8 cellular contexts compared by ENCODE assay signal in the genomic region with DNA sequence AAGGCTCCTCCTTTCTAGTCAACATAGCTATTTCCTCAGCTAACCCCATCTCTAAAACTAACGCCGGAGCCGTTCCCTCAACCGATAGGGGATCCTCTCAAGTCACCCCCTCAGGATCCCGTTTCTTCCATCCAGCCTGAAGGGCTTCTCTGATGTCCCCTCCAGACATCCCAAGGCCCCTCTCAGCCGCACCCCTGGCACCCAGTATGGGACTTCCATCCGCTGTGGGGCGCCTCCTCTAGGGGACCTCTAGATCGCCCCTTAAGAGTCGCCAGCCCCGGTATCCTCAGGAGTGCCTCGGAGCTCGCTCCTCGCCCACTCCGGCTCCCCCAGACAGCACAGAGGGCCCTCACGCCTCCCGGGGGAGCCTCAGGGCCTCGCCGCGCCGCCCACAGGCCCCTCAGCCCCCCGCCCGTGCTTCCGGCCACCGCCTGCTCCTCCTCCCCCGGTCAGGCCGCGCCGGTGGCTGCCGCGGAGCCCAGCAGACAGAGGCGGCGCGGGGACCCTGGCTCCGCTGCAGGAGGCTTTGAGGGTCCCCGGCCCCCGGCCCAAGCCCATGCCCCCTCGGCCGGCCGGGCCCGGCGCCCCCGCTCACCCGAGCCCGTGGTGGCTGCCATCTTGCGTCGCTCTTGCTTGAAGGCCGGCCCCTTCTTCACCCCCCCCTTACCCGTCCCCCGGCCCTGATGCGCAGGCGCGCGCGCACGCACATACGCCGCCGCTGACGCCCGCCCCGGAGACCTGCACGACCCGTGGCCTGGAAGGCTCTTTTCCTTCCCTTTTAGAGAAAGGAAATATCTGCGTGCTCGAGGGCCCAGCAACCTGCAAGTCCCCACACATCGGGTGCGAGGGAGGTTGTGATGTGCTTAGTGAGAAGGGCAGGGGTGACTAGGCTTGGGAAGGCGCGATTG. TPM values are rescaled to one million over a fixed set of nuclear protein-coding genes. Genes with fewer than 3 reads are reported as not detected.
DNase-seq lines count a peak whose midpoint lies in the region; ATAC-seq and TF ChIP-seq lines count a peak whose summit lies in the region.

A gene (minus strand): TSS at position 639 of the 908 bp plus-strand sequence. CDS start 22 bp downstream, at position 617.

- WGBS in tibial nerve, 2 donors, result 0 to 1% methylated on average over 39 to 49 of the region's 70 CpGs

- DNase-seq in ELF-1 (ENCODE audit: low read depth, low spot score) (peak; percentile 83), HFFc6 (peak; percentile 63), NCI-H1436 (lab: John Stamatoyannopoulos, UW) (peak; percentile 79), T-cell (peak; percentile 76 to 89 (median 83)), adipocyte (ENCODE audit: low read depth) (peak; percentile 96), cardiac muscle cell (ENCODE audit: low read depth in 1 of 2, low spot score in 1 of 2) (peak; percentile 89 to 93), pons (ENCODE audit: low spot score) (peak; percentile 90), tibial nerve (ENCODE audit: low spot score in 2 of 2) (peak; percentile 83 to 84)

- H3K4me3 ChIP-seq in adipocyte (ENCODE audit: low read length) (peak within 1 kb of the TSS; percentile 96), cardiac muscle cell (peak within 1 kb of the TSS; percentile 98), tibial nerve (peak within 1 kb of the TSS; percentile 97 to 100 (median 98))

- peaks cover 1% of the 10 kb centered on the region for H3K36me3 ChIP-seq in adipocyte (ENCODE audit: control insufficient read depth, insufficient read depth, low read length, severe bottlenecking)
- no peaks in the 10 kb centered on the region for H3K36me3 ChIP-seq in cardiac muscle cell
- no peaks in the 10 kb centered on the region for H3K36me3 ChIP-seq in tibial nerve

- H3K9me3 Mint-ChIP-seq in HFFc6 (no peaks in the 10 kb centered on the region), T-cell (no peaks in the 10 kb centered on the region)

- H3K27ac Mint-ChIP-seq in HFFc6, result peak within 1 kb of the TSS; percentile 96
- H3K27ac Mint-ChIP-seq in T-cell, result peak within 1 kb of the TSS; percentile 95 to 97

- H3K27ac ChIP-seq in cardiac muscle cell (peak within 1 kb of the TSS; percentile 96), tibial nerve (peak within 1 kb of the TSS; percentile 99)

- H3K4me1 Mint-ChIP-seq in HFFc6 (ENCODE audit: low read depth), result peaks cover 75% of the 10 kb centered on the region
- peaks cover 80 to 85% (median 82%) of the 10 kb centered on the region in 3 donors for H3K4me1 Mint-ChIP-seq in T-cell

- TF ChIP-seq POLR2A in tibial nerve (IDR thresholded peaks at IDR 0.05), result peak; percentile 63 to 92

- CTCF ChIA-PET in T-cell (lab: Charles Lee), result interaction anchor here in 1 of 2 donors (0.6 to 1.9 kb wide), 4 partner anchors 9 to 41 kb away, joined by 3 to 9 read pairs (median 5); a partner anchor contains a TSS

- H3K4me1 ChIP-seq in adipocyte (ENCODE audit: control insufficient read depth, insufficient read depth, low read length) (peaks cover 60% of the 10 kb centered on the region), cardiac muscle cell (ENCODE audit: low read depth) (peaks cover 44% of the 10 kb centered on the region), tibial nerve (peaks cover 0 to 73% (median 43%) of the 10 kb centered on the region in 4 donors)

- H3K27me3 Mint-ChIP-seq in HFFc6 (ENCODE audit: insufficient read depth), result peaks cover 4% of the 10 kb centered on the region; the same call in 1 of the 2 replicates
- H3K27me3 Mint-ChIP-seq in T-cell, result no peaks in the 10 kb centered on the region

- TF ChIP-seq CTCF in HFFc6 (IDR thresholded peaks at IDR 0.05), result peak; percentile 72
- peak; percentile 42 for TF ChIP-seq CTCF in cardiac muscle cell (IDR thresholded peaks at IDR 0.05; ENCODE audit: low read depth, low read length)
- TF ChIP-seq CTCF in tibial nerve (IDR thresholded peaks at IDR 0.05), result peak in 4 of 5 experiments; percentile 28 to 43 (median 36)

- peak; percentile 48 to 89 for TF ChIP-seq EP300 in tibial nerve (IDR thresholded peaks at IDR 0.05)

- H3K27me3 ChIP-seq in adipocyte (replicated peaks; ENCODE audit: control insufficient read depth, insufficient read depth, low read length) (no peaks in the 10 kb centered on the region), cardiac muscle cell (no peaks in the 10 kb centered on the region), tibial nerve (no peaks in the 10 kb centered on the region)

- POLR2A ChIA-PET in T-cell (lab: Charles Lee), result interaction anchor here in 1 of 2 donors (0.6 to 0.7 kb wide), 2 partner anchors 15 to 42 kb away, joined by 3 to 7 read pairs; no protein-coding TSS in a partner anchor

- H3K9me3 ChIP-seq in adipocyte (ENCODE audit: control insufficient read depth, low read length) (no peaks in the 10 kb centered on the region), cardiac muscle cell (ENCODE audit: low read depth) (no peaks in the 10 kb centered on the region), tibial nerve (no peaks in the 10 kb centered on the region)

- H3K9ac ChIP-seq in adipocyte (ENCODE audit: low read length), result peak within 1 kb of the TSS; percentile 95

- ATAC-seq in T-cell (replicated peaks in 1 of 4), result peak; percentile 82 to 86 (median 84)

- H3K36me3 Mint-ChIP-seq in HFFc6 (ENCODE audit: low read depth), result peaks cover 16% of the 10 kb centered on the region
- H3K36me3 Mint-ChIP-seq in T-cell, result no peaks in the 10 kb centered on the region

- peak within 1 kb of the TSS; percentile 99 for H3K4me3 Mint-ChIP-seq in HFFc6
- peak within 1 kb of the TSS; percentile 94 to 97 (median 96) for H3K4me3 Mint-ChIP-seq in T-cell

RNA-seq across cellular contexts. Expression of the gene that starts here (rescaled TPM):
- total RNA-seq in HFFc6 (2021; fragmentation: NEBNext Ultra II Directional; extraction: Animal tissue kit (Norgen Biotek cat#: 25700)), result 100 to 1,000 TPM; 192 to 242 (median 210) TPM
- 100 to 1,000 TPM; 107 to 194 (median 116) TPM for total RNA-seq in T-cell
- total RNA-seq in cardiac muscle cell, result 64.0 and 126 TPM in 2 replicates
- polyA plus RNA-seq in cardiac muscle cell, result 164 and 173 TPM in 2 replicates
- 10 to 100 TPM; 58.8 to 86.7 (median 77.3) TPM for total RNA-seq in tibial nerve

Comparison
In these comparisons a context has a peak if more than half of its experiments do, and no peak if none do; other contexts are left out.
1. Peak in every context shown above with its lines: DNase-seq, ATAC-seq, H3K4me3 ChIP-seq and H3K27ac ChIP-seq.